In the genomic region with DNA sequence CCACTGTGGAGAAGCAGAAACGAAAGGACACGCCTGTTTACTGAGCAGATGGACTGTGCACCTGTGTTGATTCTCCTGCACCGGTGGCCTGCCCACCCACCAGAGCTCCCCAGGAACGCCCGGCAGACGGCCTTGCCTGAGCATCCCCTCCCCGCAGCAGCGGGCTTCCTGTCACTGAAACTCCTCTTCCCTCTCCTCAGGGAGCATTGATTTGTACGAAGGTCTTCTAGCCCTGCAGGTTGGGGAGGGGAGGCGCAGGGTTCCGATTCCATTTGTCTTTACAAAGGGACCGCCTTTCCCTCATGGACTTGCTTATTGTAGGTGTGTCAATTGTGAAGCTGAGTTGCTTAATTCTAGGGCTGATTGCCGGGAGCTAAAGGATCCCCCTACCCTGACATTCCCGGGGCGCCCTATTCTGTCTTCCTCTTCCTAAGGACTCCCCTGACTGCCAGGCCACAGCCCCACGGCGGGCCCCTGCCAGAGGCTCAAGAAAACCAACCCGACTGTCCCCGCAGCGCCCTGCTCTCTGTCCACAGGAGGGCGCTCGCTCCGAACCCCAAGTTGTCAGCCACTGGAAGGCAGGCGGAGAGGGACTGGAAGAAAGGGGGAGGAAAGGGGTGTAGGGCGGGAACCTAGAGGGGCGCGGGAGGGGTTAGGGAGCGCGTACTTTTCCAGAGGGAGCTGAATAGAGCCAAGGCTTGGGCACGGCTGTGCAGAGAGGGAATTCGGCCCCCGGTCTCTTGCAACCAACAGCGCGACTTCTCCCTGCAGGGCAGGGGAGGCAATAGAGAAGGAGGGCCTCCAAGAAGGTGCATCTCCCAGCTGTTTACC, we compare ENCODE assay signal across 8 cellular contexts. TPM values are rescaled to one million over a fixed set of nuclear protein-coding genes. Genes with fewer than 3 reads are reported as not detected.
A peak's percentile ranks its signal among the peaks of the same experiment; 100 is the strongest.
DNase-seq lines count a peak whose midpoint lies in the region; ATAC-seq, FAIRE-seq and TF ChIP-seq lines count a peak whose summit lies in the region.

No MANE protein-coding gene starts in this region.

- no peak for TF ChIP-seq POLR2A in GM12892 (IDR thresholded peaks at IDR 0.05; ENCODE audit: low read depth, low read length)

- no peak for FAIRE-seq in GM12892 (lab: Jason Lieb, UNC)

- DNase-seq in GM12892 (ENCODE audit: insufficient read length): peak; percentile 72
- peak; percentile 90 for DNase-seq in NCI-H2227 (lab: John Stamatoyannopoulos, UW; ENCODE audit: unreplicated experiment)
- DNase-seq in central memory CD4-positive, alpha-beta T cell: peak; percentile 73
- peak; percentile 85 for DNase-seq in iris pigment epithelial cell (ENCODE audit: low read depth)

- peak; percentile 10 to 15 for ATAC-seq in activated CD4-positive, CD25-positive, alpha-beta regulatory T cell treated with anti-CD3 and anti-CD28 coated beads, Interleukin-2, amount 50 U/mL, for 24 hours
- ATAC-seq in HG02588 (IDR thresholded peaks at IDR 0.05; ENCODE audit: unreplicated experiment) (no peak), HG02623 (IDR thresholded peaks at IDR 0.05; ENCODE audit: unreplicated experiment) (no peak)

- peak overlapping the region; percentile 16 to 100 (median 98) for H3K27ac ChIP-seq in skin epidermis

- H3K4me3 ChIP-seq in skin epidermis: peak overlapping the region; percentile 13 to 92 (median 60)

RNA-seq across cellular contexts. Expression of a gene that starts 2.8 kb away (rescaled TPM):
- 24.7 TPM for polyA plus RNA-seq in GM12892 (2012; ENCODE audit: missing spikeins)

RNA-seq across cellular contexts. Expression of a gene that starts 7.8 kb away (rescaled TPM):
- polyA plus RNA-seq in GM12892 (2012; ENCODE audit: missing spikeins): not detected

RNA-seq across cellular contexts. Expression of a gene that starts 12.6 kb away (rescaled TPM):
- polyA plus RNA-seq in GM12892 (2012; ENCODE audit: missing spikeins): 53.5 TPM

RNA-seq across cellular contexts. Expression of a gene that starts 16.1 kb away (rescaled TPM):
- not detected for polyA plus RNA-seq in GM12892 (2012; ENCODE audit: missing spikeins)

RNA-seq across cellular contexts. Expression of a gene that starts 32.7 kb away (rescaled TPM):
- not detected for polyA plus RNA-seq in GM12892 (2012; ENCODE audit: missing spikeins)

Comparison
In these comparisons a context has a peak if more than half of its experiments do, and no peak if none do; other contexts are left out.
1. ATAC-seq: peak in activated CD4-positive, CD25-positive, alpha-beta regulatory T cell treated with anti-CD3 and anti-CD28 coated beads, Interleukin-2, amount 50 U/mL, for 24 hours (2 of 2); none in HG02588 (single experiment) and HG02623 (single experiment).
2. Peak in every context shown above with its lines, with median percentiles within 50 percentile points of each other: DNase-seq.